In the genomic region with DNA sequence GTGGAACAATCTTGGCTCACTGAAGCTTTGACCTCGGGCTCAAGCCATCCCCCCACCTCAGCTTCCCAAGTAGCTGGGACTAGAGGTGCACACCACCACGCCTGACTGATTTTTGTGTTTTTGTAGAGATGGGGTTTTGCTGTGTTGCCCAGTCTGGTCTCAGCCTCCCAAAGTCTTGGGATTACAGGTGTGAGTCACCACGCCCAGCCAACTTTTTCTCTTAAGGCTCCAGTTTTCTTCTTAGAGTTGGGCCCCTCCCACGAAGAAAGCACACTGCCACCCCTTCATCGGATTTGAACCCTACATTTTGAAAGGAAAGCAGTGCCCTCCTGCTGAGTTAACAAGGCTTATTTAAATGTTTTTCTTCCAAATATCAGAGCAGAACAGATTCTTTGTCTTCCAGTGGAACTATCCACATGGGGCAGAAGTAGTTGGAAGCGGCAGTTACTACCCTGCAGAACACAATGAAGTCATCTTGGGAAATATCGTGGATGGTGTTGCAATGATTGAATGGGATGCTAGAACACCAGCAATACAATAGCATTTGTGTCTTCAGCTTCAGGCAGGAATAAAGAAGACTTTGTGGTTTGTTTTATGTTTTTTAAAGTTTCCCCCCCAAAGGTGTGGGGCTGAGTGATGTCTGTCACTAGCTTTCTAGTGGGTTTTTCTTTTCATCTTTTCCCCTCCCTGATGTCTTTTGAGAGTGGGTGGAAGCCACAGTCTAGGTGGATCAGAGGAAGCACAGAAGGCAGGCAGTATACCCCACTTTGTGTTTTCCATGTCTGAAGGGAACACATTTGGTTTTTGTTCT, we compare ENCODE assay signal across 8 cellular contexts. TPM values are rescaled to one million over a fixed set of nuclear protein-coding genes. Genes with fewer than 3 reads are reported as not detected.
DNase-seq lines count a peak whose midpoint lies in the region; ATAC-seq and TF ChIP-seq lines count a peak whose summit lies in the region.

No MANE protein-coding gene starts in this region.

- H3K27me3 ChIP-seq in cardiac muscle cell (no peaks in the 10 kb centered on the region), stomach smooth muscle (ENCODE audit: control insufficient read depth in 1 of 2, insufficient read depth in 2 of 2, low read length in 2 of 2) (no peaks in the 10 kb centered on the region)

- peak overlapping the region; percentile 54 for H3K27ac ChIP-seq in cardiac muscle cell
- peak overlapping the region; percentile 38 for H3K27ac ChIP-seq in stomach smooth muscle (ENCODE audit: low read length)

- no peak overlapping the region for H3K9ac ChIP-seq in stomach smooth muscle (ENCODE audit: low read length in 2 of 2)

- H3K4me1 Mint-ChIP-seq in activated T-helper 17 cell treated with anti-CD3 and anti-CD28 coated beads, Interleukin-2, amount 50 U/mL, for 72 hours, result peaks cover 52% of the 10 kb centered on the region

- peak overlapping the region; percentile 99 for H3K27ac Mint-ChIP-seq in activated T-helper 17 cell treated with anti-CD3 and anti-CD28 coated beads, Interleukin-2, amount 50 U/mL, for 72 hours

- peak; percentile 49 for ATAC-seq in activated T-helper 17 cell treated with anti-CD3 and anti-CD28 coated beads, Interleukin-2, amount 50 U/mL, for 72 hours (replicated peaks)
- no peak for ATAC-seq in GM21717 (IDR thresholded peaks at IDR 0.05; ENCODE audit: unreplicated experiment)

- DNase-seq in SIG-M5 treated with dmso at 0.1 percent for 504 hours (lab: John Stamatoyannopoulos, UW; ENCODE audit: unreplicated experiment) (peak; percentile 59), SIG-M5 (lab: John Stamatoyannopoulos, UW) (no peak), cardiac muscle cell (ENCODE audit: low read depth in 1 of 2, low spot score in 1 of 2) (peak in 1 of 2 donors; percentile 91), SHP77 (lab: John Stamatoyannopoulos, UW) (no peak), AG08396 (ENCODE audit: low spot score) (no peak)

- H3K9me3 Mint-ChIP-seq in activated T-helper 17 cell treated with anti-CD3 and anti-CD28 coated beads, Interleukin-2, amount 50 U/mL, for 72 hours, result no peaks in the 10 kb centered on the region

- H3K36me3 Mint-ChIP-seq in activated T-helper 17 cell treated with anti-CD3 and anti-CD28 coated beads, Interleukin-2, amount 50 U/mL, for 72 hours (ENCODE audit: low read depth), result peaks cover 88% of the 10 kb centered on the region

- peak overlapping the region; percentile 86 for H3K4me3 Mint-ChIP-seq in activated T-helper 17 cell treated with anti-CD3 and anti-CD28 coated beads, Interleukin-2, amount 50 U/mL, for 72 hours

- TF ChIP-seq CTCF in cardiac muscle cell (IDR thresholded peaks at IDR 0.05; ENCODE audit: low read depth, low read length), result peak; percentile 12

- H3K4me3 ChIP-seq in cardiac muscle cell, result no peak overlapping the region
- peak overlapping the region in 1 of 2 donors; percentile 22 for H3K4me3 ChIP-seq in stomach smooth muscle (ENCODE audit: low read length in 2 of 2)

- no peaks in the 10 kb centered on the region for H3K9me3 ChIP-seq in cardiac muscle cell (ENCODE audit: low read depth)
- H3K9me3 ChIP-seq in stomach smooth muscle (ENCODE audit: control insufficient read depth in 2 of 2, low read length in 2 of 2), result no peaks in the 10 kb centered on the region

- H3K36me3 ChIP-seq in cardiac muscle cell (no peaks in the 10 kb centered on the region), stomach smooth muscle (ENCODE audit: control insufficient read depth in 2 of 2, insufficient read depth in 2 of 2, low read length in 2 of 2) (peaks cover 6 to 7% of the 10 kb centered on the region in 2 donors)

- H3K4me1 ChIP-seq in cardiac muscle cell (ENCODE audit: low read depth), result peaks cover 78% of the 10 kb centered on the region
- peaks cover 85% of the 10 kb centered on the region for H3K4me1 ChIP-seq in stomach smooth muscle (ENCODE audit: control insufficient read depth, insufficient read depth, low read length)

- H3K27me3 Mint-ChIP-seq in activated T-helper 17 cell treated with anti-CD3 and anti-CD28 coated beads, Interleukin-2, amount 50 U/mL, for 72 hours, result no peaks in the 10 kb centered on the region

RNA-seq across cellular contexts. Expression of gene ACTN4, which starts 8.9 kb away (rescaled TPM):
- total RNA-seq in activated T-helper 17 cell treated with anti-CD3 and anti-CD28 coated beads, Interleukin-2, amount 50 U/mL, for 72 hours, result 100 to 1,000 TPM; 312 to 393 TPM
- total RNA-seq in cardiac muscle cell, result 391 and 465 TPM in 2 replicates
- 70.2 and 77.4 TPM in 2 replicates for polyA plus RNA-seq in cardiac muscle cell

RNA-seq across cellular contexts. Expression of gene EIF3K, which starts 37.4 kb away (rescaled TPM):
- 100 to 1,000 TPM; 172 to 301 TPM for total RNA-seq in activated T-helper 17 cell treated with anti-CD3 and anti-CD28 coated beads, Interleukin-2, amount 50 U/mL, for 72 hours
- total RNA-seq in cardiac muscle cell, result 504 and 711 TPM in 2 replicates
- 258 and 455 TPM in 2 replicates for polyA plus RNA-seq in cardiac muscle cell

RNA-seq across cellular contexts. Expression of gene MAP4K1, which starts 38.6 kb away (rescaled TPM):
- total RNA-seq in activated T-helper 17 cell treated with anti-CD3 and anti-CD28 coated beads, Interleukin-2, amount 50 U/mL, for 72 hours, result 100 to 1,000 TPM; 310 to 354 TPM
- total RNA-seq in cardiac muscle cell, result 2.4 and 3.9 TPM in 2 replicates
- 4.6 and 7.7 TPM in 2 replicates for polyA plus RNA-seq in cardiac muscle cell

Comparison
In these comparisons a context has a peak if more than half of its experiments do, and no peak if none do; other contexts are left out.
1. RNA of gene MAP4K1, which starts 38.6 kb away (total RNA-seq): 310 to 354 TPM in activated T-helper 17 cell treated with anti-CD3 and anti-CD28 coated beads, Interleukin-2, amount 50 U/mL, for 72 hours; 2.4 to 3.9 TPM in cardiac muscle cell; every median in the first group is over 10 times any median in the second.